2 cellular contexts compared by ENCODE assay signal in genomic region chr14:99579077-99579836, GRCh38.
TF ChIP-seq lines count a peak whose summit lies in the region.

No MANE protein-coding gene starts in this region.

TF ChIP-seq in HEK293, 187 proteins besides CTCF, POLR2A, EP300 and RAD21 (continued from another document):
- TF ChIP-seq ZNF26 (tag by site-specific recombination; IDR thresholded peaks at IDR 0.05) (no peak), SCRT2 (tag by site-specific recombination; IDR thresholded peaks at IDR 0.05) (peak; percentile 73), ZNF530 (tag by site-specific recombination; IDR thresholded peaks at IDR 0.05; ENCODE audit: low read depth) (no peak)

TF ChIP-seq in GM12878, 131 proteins besides CTCF, POLR2A, EP300 and RAD21 (continued from another document):
- no peak for TF ChIP-seq NKRF (conservative IDR thresholded peaks at IDR 0.05)
- TF ChIP-seq, protein P1, sequence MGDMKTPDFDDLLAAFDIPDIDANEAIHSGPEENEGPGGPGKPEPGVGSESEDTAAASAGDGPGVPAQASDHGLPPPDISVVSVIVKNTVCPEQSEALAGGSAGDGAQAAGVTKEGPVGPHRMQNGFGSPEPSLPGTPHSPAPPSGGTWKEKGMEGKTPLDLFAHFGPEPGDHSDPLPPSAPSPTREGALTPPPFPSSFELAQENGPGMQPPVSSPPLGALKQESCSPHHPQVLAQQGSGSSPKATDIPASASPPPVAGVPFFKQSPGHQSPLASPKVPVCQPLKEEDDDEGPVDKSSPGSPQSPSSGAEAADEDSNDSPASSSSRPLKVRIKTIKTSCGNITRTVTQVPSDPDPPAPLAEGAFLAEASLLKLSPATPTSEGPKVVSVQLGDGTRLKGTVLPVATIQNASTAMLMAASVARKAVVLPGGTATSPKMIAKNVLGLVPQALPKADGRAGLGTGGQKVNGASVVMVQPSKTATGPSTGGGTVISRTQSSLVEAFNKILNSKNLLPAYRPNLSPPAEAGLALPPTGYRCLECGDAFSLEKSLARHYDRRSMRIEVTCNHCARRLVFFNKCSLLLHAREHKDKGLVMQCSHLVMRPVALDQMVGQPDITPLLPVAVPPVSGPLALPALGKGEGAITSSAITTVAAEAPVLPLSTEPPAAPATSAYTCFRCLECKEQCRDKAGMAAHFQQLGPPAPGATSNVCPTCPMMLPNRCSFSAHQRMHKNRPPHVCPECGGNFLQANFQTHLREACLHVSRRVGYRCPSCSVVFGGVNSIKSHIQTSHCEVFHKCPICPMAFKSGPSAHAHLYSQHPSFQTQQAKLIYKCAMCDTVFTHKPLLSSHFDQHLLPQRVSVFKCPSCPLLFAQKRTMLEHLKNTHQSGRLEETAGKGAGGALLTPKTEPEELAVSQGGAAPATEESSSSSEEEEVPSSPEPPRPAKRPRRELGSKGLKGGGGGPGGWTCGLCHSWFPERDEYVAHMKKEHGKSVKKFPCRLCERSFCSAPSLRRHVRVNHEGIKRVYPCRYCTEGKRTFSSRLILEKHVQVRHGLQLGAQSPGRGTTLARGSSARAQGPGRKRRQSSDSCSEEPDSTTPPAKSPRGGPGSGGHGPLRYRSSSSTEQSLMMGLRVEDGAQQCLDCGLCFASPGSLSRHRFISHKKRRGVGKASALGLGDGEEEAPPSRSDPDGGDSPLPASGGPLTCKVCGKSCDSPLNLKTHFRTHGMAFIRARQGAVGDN (IDR thresholded peaks at IDR 0.05) = no peak
- peak; percentile 92 for TF ChIP-seq ATF7 (IDR thresholded peaks at IDR 0.05; ENCODE audit: low read depth)
- TF ChIP-seq WRNIP1 (IDR thresholded peaks at IDR 0.05; ENCODE audit: borderline replicate concordance, low read depth, low read length) = no peak
